8 cellular contexts compared by ENCODE assay signal in genomic region chr16:89306457-89307420, GRCh38.
DNase-seq lines count a peak whose midpoint lies in the region; ATAC-seq and TF ChIP-seq lines count a peak whose summit lies in the region.
"Not testable (repeated sequence)": the region's sequence is repeated elsewhere in the genome, so short reads cannot be mapped to it uniquely, and the experiment has no call there.

No MANE protein-coding gene starts in this region.

- not testable (repeated sequence) for DNase-seq in CD8-positive, alpha-beta T cell; WTC11 (ENCODE audit: low spot score); activated T-cell treated with anti-CD3 and anti-CD28 coated beads, Interleukin-2, amount 50 U/mL, for 24 hours; endodermal cell; immature natural killer cell; nephron progenitor cell; stimulated activated effector memory CD8-positive, alpha-beta T cell treated with anti-CD3 and anti-CD28 coated beads, Interleukin-12 subunit alpha, Interleukin-12 subunit beta, amount 100 ng/mL, for 72 hours (ENCODE audit: low spot score in 2 of 2)

- POLR2A ChIA-PET in CD8-positive, alpha-beta T cell (lab: Charles Lee), result interaction anchor here (1.6 kb wide), 1 partner anchor 19 kb away, joined by 4 read pairs; no protein-coding TSS in a partner anchor
- POLR2A ChIA-PET in WTC11 (lab: Charles Lee), result not testable (repeated sequence)

- intact Hi-C loops in CD8-positive, alpha-beta T cell (cut with DNase I, micrococcal nuclease), result not testable (repeated sequence)

- H3K27me3 ChIP-seq in CD8-positive, alpha-beta T cell (ENCODE audit: insufficient read depth, low read length); endodermal cell (ENCODE audit: control insufficient read depth, insufficient read depth, low read length, poor library complexity, severe bottlenecking): not testable (repeated sequence)

- CTCF ChIA-PET in CD8-positive, alpha-beta T cell (lab: Charles Lee), result interaction anchor here (1.1 kb wide), 2 partner anchors 13 to 17 kb away, joined by 3 read pairs; no protein-coding TSS in a partner anchor
- CTCF ChIA-PET in WTC11 (lab: Charles Lee), result interaction anchor here (0.9 to 2.8 kb wide), 4 partner anchors 10 to 29 kb away, joined by 3 to 89 read pairs (median 6); no protein-coding TSS in a partner anchor

- H3K27me3 Mint-ChIP-seq in CD8-positive, alpha-beta T cell (ENCODE audit: low read depth); WTC11 (ENCODE audit: low read depth); activated T-cell treated with anti-CD3 and anti-CD28 coated beads, Interleukin-2, amount 50 U/mL, for 24 hours; endodermal cell (ENCODE audit: insufficient read depth); nephron progenitor cell (ENCODE audit: low read depth, poor library complexity): not testable (repeated sequence)
- H3K27me3 Mint-ChIP-seq in immature natural killer cell (ENCODE audit: low read depth in 3 of 3), result peaks cover 6 to 26% (median 21%) of the 10 kb centered on the region in 3 donors

- peaks cover 25% of the 10 kb centered on the region for H3K36me3 ChIP-seq in CD8-positive, alpha-beta T cell (ENCODE audit: insufficient read depth, low read length)
- peaks cover 54% of the 10 kb centered on the region for H3K36me3 ChIP-seq in endodermal cell (ENCODE audit: control insufficient read depth, insufficient read depth, low read length)

- not testable (repeated sequence) for H3K4me3 Mint-ChIP-seq in CD8-positive, alpha-beta T cell; WTC11; activated T-cell treated with anti-CD3 and anti-CD28 coated beads, Interleukin-2, amount 50 U/mL, for 24 hours; endodermal cell; immature natural killer cell; nephron progenitor cell; stimulated activated effector memory CD8-positive, alpha-beta T cell treated with anti-CD3 and anti-CD28 coated beads, Interleukin-12 subunit alpha, Interleukin-12 subunit beta, amount 100 ng/mL, for 72 hours

- peaks cover 36% of the 10 kb centered on the region for H3K4me1 ChIP-seq in CD8-positive, alpha-beta T cell (ENCODE audit: insufficient read depth, low read length)
- H3K4me1 ChIP-seq in endodermal cell (ENCODE audit: control insufficient read depth, insufficient read depth, low read length), result not testable (repeated sequence)

- H3K27ac ChIP-seq in CD8-positive, alpha-beta T cell (ENCODE audit: low read depth, low read length); endodermal cell (ENCODE audit: low read depth, low read length): not testable (repeated sequence)
- H3K27ac ChIP-seq in angular gyrus (ENCODE audit: low read depth, low read length), result peak overlapping the region; percentile 15

- H3K9me3 Mint-ChIP-seq in CD8-positive, alpha-beta T cell; WTC11; activated T-cell treated with anti-CD3 and anti-CD28 coated beads, Interleukin-2, amount 50 U/mL, for 24 hours; endodermal cell; immature natural killer cell; nephron progenitor cell; stimulated activated effector memory CD8-positive, alpha-beta T cell treated with anti-CD3 and anti-CD28 coated beads, Interleukin-12 subunit alpha, Interleukin-12 subunit beta, amount 100 ng/mL, for 72 hours: not testable (repeated sequence)

- H3K9me3 ChIP-seq in CD8-positive, alpha-beta T cell (ENCODE audit: low read length); endodermal cell (ENCODE audit: control insufficient read depth, low read length): not testable (repeated sequence)

- peaks cover 55% of the 10 kb centered on the region for H3K36me3 Mint-ChIP-seq in CD8-positive, alpha-beta T cell
- H3K36me3 Mint-ChIP-seq in WTC11, result not testable (repeated sequence)
- peaks cover 77% of the 10 kb centered on the region for H3K36me3 Mint-ChIP-seq in activated T-cell treated with anti-CD3 and anti-CD28 coated beads, Interleukin-2, amount 50 U/mL, for 24 hours (ENCODE audit: low read depth)
- H3K36me3 Mint-ChIP-seq in endodermal cell (ENCODE audit: low read depth) (peaks cover 46% of the 10 kb centered on the region), immature natural killer cell (peaks cover 4 to 20% (median 8%) of the 10 kb centered on the region in 3 donors), nephron progenitor cell (ENCODE audit: low read depth) (peaks cover 58% of the 10 kb centered on the region)
- peaks cover 80% of the 10 kb centered on the region for H3K36me3 Mint-ChIP-seq in stimulated activated effector memory CD8-positive, alpha-beta T cell treated with anti-CD3 and anti-CD28 coated beads, Interleukin-12 subunit alpha, Interleukin-12 subunit beta, amount 100 ng/mL, for 72 hours

- TF ChIP-seq CTCF in CD8-positive, alpha-beta T cell (IDR thresholded peaks at IDR 0.05); WTC11 (IDR thresholded peaks at IDR 0.05); endodermal cell (conservative IDR thresholded peaks at IDR 0.05); nephron progenitor cell (IDR thresholded peaks at IDR 0.05): not testable (repeated sequence)

- not testable (repeated sequence) for H3K4me3 ChIP-seq in CD8-positive, alpha-beta T cell (ENCODE audit: low read depth, low read length); endodermal cell (ENCODE audit: low read length)

- peak overlapping the region; percentile 27 for H3K27ac Mint-ChIP-seq in CD8-positive, alpha-beta T cell
- H3K27ac Mint-ChIP-seq in WTC11 (peak overlapping the region; percentile 65), endodermal cell (peak overlapping the region; percentile 39), immature natural killer cell (peak overlapping the region in 5 of 6 donors; percentile 23 to 86 (median 72)), nephron progenitor cell (peak overlapping the region; percentile 69)
- peak overlapping the region; percentile 80 for H3K27ac Mint-ChIP-seq in activated T-cell treated with anti-CD3 and anti-CD28 coated beads, Interleukin-2, amount 50 U/mL, for 24 hours
- H3K27ac Mint-ChIP-seq in stimulated activated effector memory CD8-positive, alpha-beta T cell treated with anti-CD3 and anti-CD28 coated beads, Interleukin-12 subunit alpha, Interleukin-12 subunit beta, amount 100 ng/mL, for 72 hours, result peak overlapping the region; percentile 85

- 96 to 99% methylated on average over 23 to 35 of the region's 69 CpGs for WGBS in endodermal cell (ENCODE audit: insufficient coverage in 1 of 2, insufficient read length in 1 of 2), 2 experiments

- H3K4me1 Mint-ChIP-seq in CD8-positive, alpha-beta T cell (ENCODE audit: low read depth), result peaks cover 62% of the 10 kb centered on the region
- H3K4me1 Mint-ChIP-seq in WTC11 (peaks cover 13% of the 10 kb centered on the region), immature natural killer cell (peaks cover 65 to 80% of the 10 kb centered on the region in 2 donors)
- peaks cover 56% of the 10 kb centered on the region for H3K4me1 Mint-ChIP-seq in activated T-cell treated with anti-CD3 and anti-CD28 coated beads, Interleukin-2, amount 50 U/mL, for 24 hours (ENCODE audit: low read depth)
- not testable (repeated sequence) for H3K4me1 Mint-ChIP-seq in endodermal cell, nephron progenitor cell
- H3K4me1 Mint-ChIP-seq in stimulated activated effector memory CD8-positive, alpha-beta T cell treated with anti-CD3 and anti-CD28 coated beads, Interleukin-12 subunit alpha, Interleukin-12 subunit beta, amount 100 ng/mL, for 72 hours, result peaks cover 66% of the 10 kb centered on the region

- not testable (repeated sequence) for H3K9ac ChIP-seq in endodermal cell (ENCODE audit: extremely low read depth, low read length, poor library complexity, severe bottlenecking)

- not testable (repeated sequence) for ATAC-seq in CD8-positive, alpha-beta T cell; WTC11; stimulated activated effector memory CD8-positive, alpha-beta T cell treated with anti-CD3 and anti-CD28 coated beads, Interleukin-12 subunit alpha, Interleukin-12 subunit beta, amount 100 ng/mL, for 72 hours

Comparison
In these comparisons a context has a peak if more than half of its experiments do, and no peak if none do; other contexts are left out.
1. H3K27ac Mint-ChIP-seq: peak in every context shown above with its lines; median percentile 85 in stimulated activated effector memory CD8-positive, alpha-beta T cell treated with anti-CD3 and anti-CD28 coated beads, Interleukin-12 subunit alpha, Interleukin-12 subunit beta, amount 100 ng/mL, for 72 hours; 80 in activated T-cell treated with anti-CD3 and anti-CD28 coated beads, Interleukin-2, amount 50 U/mL, for 24 hours; 72 in immature natural killer cell; 69 in nephron progenitor cell; 65 in WTC11; 39 in endodermal cell; 27 in CD8-positive, alpha-beta T cell.